8 cellular contexts compared by ENCODE assay signal in the genomic region with DNA sequence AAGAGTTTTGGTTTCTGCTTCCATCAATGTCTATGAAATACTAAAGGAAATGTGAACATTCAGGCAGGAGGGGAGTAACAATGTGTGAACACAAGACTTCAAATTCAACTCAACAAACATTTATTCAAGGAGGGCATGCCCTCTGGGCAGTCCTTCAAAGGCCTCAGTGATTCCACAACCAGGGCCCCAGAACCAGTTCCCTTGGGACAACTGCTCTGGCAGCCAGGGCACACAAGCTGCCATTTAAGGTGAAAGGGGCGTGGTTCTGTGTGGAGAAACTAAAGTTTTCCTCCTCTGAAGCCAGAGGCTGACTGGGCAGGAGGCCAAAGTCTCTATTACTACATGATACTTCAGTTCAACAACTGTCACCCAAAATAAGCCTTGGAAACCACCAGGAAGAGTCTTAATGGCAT. TPM values are rescaled to one million over a fixed set of nuclear protein-coding genes. Genes with fewer than 3 reads are reported as not detected.
A peak's percentile ranks its signal among the peaks of the same experiment; 100 is the strongest.
DNase-seq lines count a peak whose midpoint lies in the region; ATAC-seq and TF ChIP-seq lines count a peak whose summit lies in the region.

No MANE protein-coding gene starts in this region.

- peaks cover 0 to 34% (median 0%) of the 10 kb centered on the region in 3 donors for H3K36me3 ChIP-seq in tibial nerve

- H3K4me1 ChIP-seq in right cardiac atrium (ENCODE audit: control insufficient read depth, insufficient read depth, low read length) (peaks cover 7% of the 10 kb centered on the region), tibial nerve (peaks cover 0 to 43% (median 20%) of the 10 kb centered on the region in 4 donors)

- H3K9me3 Mint-ChIP-seq in activated CD8-positive, alpha-beta T cell treated with anti-CD3 and anti-CD28 coated beads, Interleukin-2, amount 10 ng/mL, durations not matched to agents 7 days and 5 days (ENCODE audit: insufficient read depth): no peaks in the 10 kb centered on the region

- TF ChIP-seq EP300 in tibial nerve (IDR thresholded peaks at IDR 0.05): peak in 1 of 2 donors; percentile 6

- intact Hi-C loops in right cardiac atrium (cut with DNase I): loop anchor here in 1 of 4 donors (10.0 kb wide), 1 partner anchor 83 kb away; no protein-coding TSS in a partner anchor

- CTCF ChIA-PET in activated CD8-positive, alpha-beta T cell treated with anti-CD3 and anti-CD28 coated beads, Interleukin-2, amount 10 ng/mL, durations not matched to agents 7 days and 5 days (lab: Charles Lee): no interaction called here

- no peak overlapping the region for H3K4me3 Mint-ChIP-seq in activated CD8-positive, alpha-beta T cell treated with anti-CD3 and anti-CD28 coated beads, Interleukin-2, amount 10 ng/mL, durations not matched to agents 7 days and 5 days

- H3K27ac Mint-ChIP-seq in activated CD8-positive, alpha-beta T cell treated with anti-CD3 and anti-CD28 coated beads, Interleukin-2, amount 10 ng/mL, durations not matched to agents 7 days and 5 days: no peak overlapping the region

- ATAC-seq in right cardiac atrium: peak; percentile 20 to 70
- no peak for ATAC-seq in activated CD8-positive, alpha-beta T cell treated with anti-CD3 and anti-CD28 coated beads, Interleukin-2, amount 10 ng/mL, durations not matched to agents 7 days and 5 days

- POLR2A ChIA-PET in activated CD8-positive, alpha-beta T cell treated with anti-CD3 and anti-CD28 coated beads, Interleukin-2, amount 10 ng/mL, durations not matched to agents 7 days and 5 days (lab: Charles Lee): no interaction called here

- 71% methylated on average over 1 of the region's 1 CpG for WGBS in right cardiac atrium
- 43 to 50% methylated on average over 1 of the region's 1 CpG for WGBS in tibial nerve, 2 donors

- H3K27ac ChIP-seq in right cardiac atrium (ENCODE audit: low read length): no peak overlapping the region
- H3K27ac ChIP-seq in tibial nerve: peak overlapping the region in 1 of 4 donors; percentile 1

- peak; percentile 62 for DNase-seq in SIG-M5 treated with dmso at 0.1 percent for 504 hours (lab: John Stamatoyannopoulos, UW; ENCODE audit: unreplicated experiment)
- DNase-seq in SIG-M5 (lab: John Stamatoyannopoulos, UW): no peak
- peak; percentile 2 for DNase-seq in T1000 (lab: John Stamatoyannopoulos, UW)
- DNase-seq in right cardiac atrium: peak; percentile 83 to 87 (median 85)
- DNase-seq in tibial nerve (ENCODE audit: low spot score in 2 of 2): peak; percentile 47 to 61
- DNase-seq in SW 1271 (lab: John Stamatoyannopoulos, UW): no peak
- no peak for DNase-seq in activated CD8-positive, alpha-beta T cell treated with anti-CD3 and anti-CD28 coated beads, Interleukin-2, amount 10 ng/mL, durations not matched to agents 7 days and 5 days
- no peak for DNase-seq in NOMO-1 treated with dmso at 0.1 percent for 144 hours (lab: John Stamatoyannopoulos, UW; ENCODE audit: unreplicated experiment)

- H3K4me3 ChIP-seq in right cardiac atrium (ENCODE audit: low read length) (no peak overlapping the region), tibial nerve (no peak overlapping the region)

- TF ChIP-seq POLR2A in tibial nerve (IDR thresholded peaks at IDR 0.05): no peak

- no peaks in the 10 kb centered on the region for H3K27me3 Mint-ChIP-seq in activated CD8-positive, alpha-beta T cell treated with anti-CD3 and anti-CD28 coated beads, Interleukin-2, amount 10 ng/mL, durations not matched to agents 7 days and 5 days (ENCODE audit: low read depth)

- peaks cover 32% of the 10 kb centered on the region for H3K4me1 Mint-ChIP-seq in activated CD8-positive, alpha-beta T cell treated with anti-CD3 and anti-CD28 coated beads, Interleukin-2, amount 10 ng/mL, durations not matched to agents 7 days and 5 days (ENCODE audit: low read depth)

- no peak for TF ChIP-seq CTCF in tibial nerve (IDR thresholded peaks at IDR 0.05)

- H3K27me3 ChIP-seq in right cardiac atrium (ENCODE audit: control insufficient read depth, insufficient read depth): no peaks in the 10 kb centered on the region
- H3K27me3 ChIP-seq in tibial nerve: no peaks in the 10 kb centered on the region

- H3K9me3 ChIP-seq in right cardiac atrium (ENCODE audit: control insufficient read depth, low read length) (no peaks in the 10 kb centered on the region), tibial nerve (no peaks in the 10 kb centered on the region)

- H3K36me3 Mint-ChIP-seq in activated CD8-positive, alpha-beta T cell treated with anti-CD3 and anti-CD28 coated beads, Interleukin-2, amount 10 ng/mL, durations not matched to agents 7 days and 5 days (ENCODE audit: low read depth): peaks cover 41% of the 10 kb centered on the region

RNA-seq across cellular contexts. Expression of a gene that starts 3.2 kb away (rescaled TPM):
- total RNA-seq in right cardiac atrium: 10 to 100 TPM; 30.4 to 36.2 (median 33.2) TPM
- 13.8 TPM for polyA plus RNA-seq in right cardiac atrium
- 1 to 10 TPM; 5.7 to 8.0 (median 7.0) TPM for total RNA-seq in tibial nerve
- 10 to 100 TPM; 22.9 to 23.9 TPM for total RNA-seq in activated CD8-positive, alpha-beta T cell treated with anti-CD3 and anti-CD28 coated beads, Interleukin-2, amount 10 ng/mL, durations not matched to agents 7 days and 5 days

RNA-seq across cellular contexts. Expression of a gene that starts 3.2 kb away (rescaled TPM):
- 10 to 100 TPM; 24.9 to 33.8 (median 28.7) TPM for total RNA-seq in right cardiac atrium
- 23.1 TPM for polyA plus RNA-seq in right cardiac atrium
- 10 to 100 TPM; 22.7 to 39.4 (median 38.2) TPM for total RNA-seq in tibial nerve
- 10 to 100 TPM; 38.6 to 39.1 TPM for total RNA-seq in activated CD8-positive, alpha-beta T cell treated with anti-CD3 and anti-CD28 coated beads, Interleukin-2, amount 10 ng/mL, durations not matched to agents 7 days and 5 days

RNA-seq across cellular contexts. Expression of a gene that starts 32.7 kb away (rescaled TPM):
- 1 to 10 TPM; 1.2 to 6.4 (median 1.8) TPM for total RNA-seq in right cardiac atrium
- 2.9 TPM for polyA plus RNA-seq in right cardiac atrium
- total RNA-seq in tibial nerve: 10 to 100 TPM in 1 of 4 donors, 1 to 10 TPM in 3; 2.5 to 15.0 (median 6.5) TPM
- not detected for total RNA-seq in activated CD8-positive, alpha-beta T cell treated with anti-CD3 and anti-CD28 coated beads, Interleukin-2, amount 10 ng/mL, durations not matched to agents 7 days and 5 days

Comparison
In these comparisons a context has a peak if more than half of its experiments do, and no peak if none do; other contexts are left out.
1. DNase-seq: peak in SIG-M5 treated with dmso at 0.1 percent for 504 hours (single experiment), T1000 (single experiment), right cardiac atrium (3 of 3) and tibial nerve (2 of 2); none in SIG-M5 (single experiment), SW 1271 (0 of 2), activated CD8-positive, alpha-beta T cell treated with anti-CD3 and anti-CD28 coated beads, Interleukin-2, amount 10 ng/mL, durations not matched to agents 7 days and 5 days (single experiment) and NOMO-1 treated with dmso at 0.1 percent for 144 hours (single experiment).